ENCODE assay signal across 8 cellular contexts in the genomic region with DNA sequence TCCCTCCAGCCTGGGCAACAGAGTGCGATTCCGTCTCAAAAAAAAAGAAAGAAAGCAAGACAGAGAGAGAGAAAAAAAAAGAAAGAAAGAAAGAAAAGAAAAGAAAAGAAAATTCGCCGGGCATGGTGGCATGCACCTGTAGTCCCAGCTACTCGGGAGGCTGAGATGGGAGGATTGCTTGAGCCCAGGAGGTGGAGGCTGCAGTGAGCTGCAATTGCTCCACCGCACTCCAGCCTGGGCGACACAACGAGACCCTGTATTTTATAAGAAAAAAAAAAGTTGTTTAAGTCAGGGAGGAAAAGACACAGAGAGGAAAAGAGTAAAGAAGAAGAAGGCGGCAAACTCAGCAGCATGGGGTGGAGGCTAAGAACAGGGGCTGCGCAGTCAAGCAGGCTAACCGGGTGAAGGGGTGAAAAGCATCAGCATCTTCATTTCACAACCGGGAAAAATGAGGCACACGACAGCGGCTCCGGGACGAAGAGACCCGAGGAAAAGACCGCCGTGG. TPM values are rescaled to one million over a fixed set of nuclear protein-coding genes. Genes with fewer than 3 reads are reported as not detected.
DNase-seq lines count a peak whose midpoint lies in the region; ATAC-seq and TF ChIP-seq lines count a peak whose summit lies in the region.

No MANE protein-coding gene starts in this region.

- H3K9ac ChIP-seq in OCI-LY3 (ENCODE audit: low read length): peak overlapping the region; percentile 56; the same call in 1 of the 2 replicates

- H3K4me3 ChIP-seq in OCI-LY3 (ENCODE audit: low read length): peak overlapping the region; percentile 96
- peak overlapping the region; percentile 35 for H3K4me3 ChIP-seq in fibroblast of mammary gland (ENCODE audit: control insufficient read depth, low read depth, low read length)
- H3K4me3 ChIP-seq in psoas muscle: peak overlapping the region; percentile 93

- H3K4me1 ChIP-seq in OCI-LY3 (ENCODE audit: low read length) (peaks cover 36% of the 10 kb centered on the region), psoas muscle (peaks cover 11% of the 10 kb centered on the region)

- no peaks in the 10 kb centered on the region for H3K9me3 ChIP-seq in OCI-LY3 (ENCODE audit: insufficient read depth, low read length)
- no peaks in the 10 kb centered on the region for H3K9me3 ChIP-seq in psoas muscle

- H3K36me3 ChIP-seq in OCI-LY3 (replicated peaks; ENCODE audit: low read depth, low read length) (peaks cover 28% of the 10 kb centered on the region), psoas muscle (ENCODE audit: insufficient read depth in 1 of 2, low read depth in 1 of 2) (peaks cover 0 to 27% of the 10 kb centered on the region in 2 donors)

- 0 out of 2 replicates have a peak overlapping the region, but pooled peaks have one; percentile 63 for H2AFZ ChIP-seq in OCI-LY3 (ENCODE audit: low read depth, low read length)

- no peak for DNase-seq in fibroblast of mammary gland (ENCODE audit: low read depth)
- DNase-seq in psoas muscle: no peak
- no peak for DNase-seq in activated effector memory CD4-positive, alpha-beta T cell treated with Interleukin-2 at 50 U/mL for 16 hours
- no peak for DNase-seq in UCSD-AML1 (lab: John Stamatoyannopoulos, UW; ENCODE audit: unreplicated experiment)
- DNase-seq in activated CD4-positive, alpha-beta T cell treated with anti-CD3 and anti-CD28 coated beads, Interleukin-2, amount 50 U/mL, for 48 hours: no peak

- TF ChIP-seq CTCF in OCI-LY3 (IDR thresholded peaks at IDR 0.05; ENCODE audit: low read depth, low read length) (0 out of 2 replicates have a peak, but pooled peaks have one; percentile 10), fibroblast of mammary gland (conservative IDR thresholded peaks at IDR 0.05; ENCODE audit: control insufficient read depth, insufficient read depth, low read depth, low read length) (no peak), psoas muscle (IDR thresholded peaks at IDR 0.05) (no peak)

- peak; percentile 6 for ATAC-seq in GM19463 (IDR thresholded peaks at IDR 0.05; ENCODE audit: unreplicated experiment)
- peak in 3 of 4 donors; percentile 9 to 12 (median 11) for ATAC-seq in psoas muscle
- ATAC-seq in GM18861 (IDR thresholded peaks at IDR 0.05; ENCODE audit: unreplicated experiment): no peak

- 0 out of 2 replicates have a peak, but pooled peaks cover 3% of the 10 kb centered on the region for H4K20me1 ChIP-seq in OCI-LY3 (ENCODE audit: insufficient read depth, low read length)

- WGBS in psoas muscle, 3 donors: 26 to 28% (median 26%) methylated on average over 19 of the region's 19 CpGs

- peak overlapping the region; percentile 70 for H3K4me2 ChIP-seq in OCI-LY3 (ENCODE audit: low read length)

- peaks cover 12% of the 10 kb centered on the region for H3K79me2 ChIP-seq in OCI-LY3 (ENCODE audit: low read length)

- H3K27me3 ChIP-seq in OCI-LY3 (ENCODE audit: low read depth, low read length): no peaks in the 10 kb centered on the region
- no peaks in the 10 kb centered on the region for H3K27me3 ChIP-seq in psoas muscle (ENCODE audit: insufficient read depth in 3 of 3, low read length in 2 of 3)

- intact Hi-C loops in psoas muscle (cut with DNase I): loop anchor here (5.0 to 10.0 kb wide), 3 partner anchors 597 to 830 kb away; a partner anchor contains a TSS

- H3K27ac ChIP-seq in OCI-LY3 (ENCODE audit: low read length) (0 out of 2 replicates have a peak overlapping the region, but pooled peaks have one; percentile 10), psoas muscle (no peak overlapping the region)

RNA-seq across cellular contexts. Expression of a gene that starts 0.6 kb away (rescaled TPM):
- 1 to 10 TPM; 1.6 to 4.2 (median 2.8) TPM for total RNA-seq in psoas muscle
- polyA plus RNA-seq in psoas muscle: 1 to 10 TPM; 5.0 to 5.5 (median 5.1) TPM

RNA-seq across cellular contexts. Expression of a gene that starts 46.5 kb away (rescaled TPM):
- total RNA-seq in psoas muscle: 10 to 100 TPM; 22.3 to 32.7 (median 24.9) TPM
- 10 to 100 TPM; 13.4 to 35.3 (median 22.5) TPM for polyA plus RNA-seq in psoas muscle

RNA-seq across cellular contexts. Expression of a gene that starts 47.9 kb away (rescaled TPM):
- total RNA-seq in psoas muscle: 100 to 1,000 TPM; 148 to 225 (median 212) TPM
- polyA plus RNA-seq in psoas muscle: 100 to 1,000 TPM; 190 to 352 (median 220) TPM

Comparison
In these comparisons a context has a peak if more than half of its experiments do, and no peak if none do; other contexts are left out.
1. H3K4me3 ChIP-seq: peak in every context shown above with its lines; median percentile 96 in OCI-LY3; 93 in psoas muscle; 35 in fibroblast of mammary gland.